Comparison of ENCODE assay signal across 15 cellular contexts in the genomic region with DNA sequence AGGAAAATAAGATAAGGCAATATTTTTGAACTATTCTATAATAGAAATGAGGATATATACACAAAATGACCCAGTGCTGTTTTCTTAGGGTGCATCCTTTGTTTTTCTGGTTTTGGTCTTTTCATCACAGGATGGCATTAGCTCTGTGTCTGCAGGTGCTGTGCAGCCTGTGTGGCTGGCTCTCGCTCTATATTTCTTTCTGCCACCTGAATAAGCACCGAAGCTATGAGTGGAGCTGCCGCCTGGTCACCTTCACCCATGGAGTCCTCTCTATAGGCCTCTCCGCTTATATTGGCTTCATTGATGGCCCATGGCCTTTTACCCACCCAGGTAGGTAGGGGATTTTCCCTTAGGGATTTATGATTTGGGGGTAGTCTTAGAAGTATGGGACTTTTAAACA. TPM values are rescaled to one million over a fixed set of nuclear protein-coding genes. Genes with fewer than 3 reads are reported as not detected.
DNase-seq lines count a peak whose midpoint lies in the region; ATAC-seq and TF ChIP-seq lines count a peak whose summit lies in the region.
"Had no signal": no experiment of that assay in that cellular context is flagged by ENCODE, and none has a peak within 500 bp of the region (broad histone marks: within the 10 kb centered on the region; RNA-seq: fewer than 3 reads in every experiment).

No MANE protein-coding gene starts in this region.

- no peak overlapping the region for H2AFZ ChIP-seq in HCT116 (ENCODE audit: low read depth, low read length, poor library complexity, severe bottlenecking)
- H2AFZ ChIP-seq in fibroblast of lung (ENCODE audit: low read length) = no peak overlapping the region

- H3K79me2 ChIP-seq in HCT116 (ENCODE audit: insufficient read depth, low read length) = peaks cover 20% of the 10 kb centered on the region
- H3K79me2 ChIP-seq in fibroblast of lung (ENCODE audit: control insufficient read depth, insufficient read depth, low read length) = peaks cover 19% of the 10 kb centered on the region

- BruUV-seq in HCT116 (replicated peaks; lab: Mats Ljungman, UMichigan) (no TSS peak), Panc1 (replicated peaks; lab: Mats Ljungman, UMichigan) (no TSS peak)

- no peaks in the 10 kb centered on the region for H3K36me3 Mint-ChIP-seq in activated naive CD4-positive, alpha-beta T cell treated with anti-CD3 and anti-CD28 coated beads for 36 hours (ENCODE audit: low read depth)

- H3K4me2 ChIP-seq in HCT116 (ENCODE audit: low read length) = peak overlapping the region; percentile 71; the same call in 1 of the 2 replicates
- H3K4me2 ChIP-seq in fibroblast of lung (ENCODE audit: extremely low read depth, insufficient read depth, low read length) = peak overlapping the region; percentile 95

- H3K36me3 ChIP-seq in HCT116 (ENCODE audit: control insufficient read depth in 1 of 2, insufficient read depth in 2 of 2, low read length in 2 of 2) (no peaks in the 10 kb centered on the region), Panc1 (ENCODE audit: control insufficient read depth, insufficient read depth, low read length) (peaks cover 17% of the 10 kb centered on the region), fibroblast of lung (ENCODE audit: control insufficient read depth, insufficient read depth, low read length) (peaks cover 7% of the 10 kb centered on the region), stomach (peaks cover 0 to 13% (median 11%) of the 10 kb centered on the region in 4 donors)
- H3K36me3 ChIP-seq: SJCRH30 had no signal

- peaks cover 51% of the 10 kb centered on the region for H3K27me3 Mint-ChIP-seq in activated naive CD4-positive, alpha-beta T cell treated with anti-CD3 and anti-CD28 coated beads for 36 hours (ENCODE audit: low read depth)

- H3K27ac Mint-ChIP-seq in activated naive CD4-positive, alpha-beta T cell treated with anti-CD3 and anti-CD28 coated beads for 36 hours = no peak overlapping the region
- H3K27ac Mint-ChIP-seq: H9 had no signal

- RAD21 ChIA-PET in HCT116 (lab: Charles Lee; ENCODE audit: low non-redundant PET in 1 of 2, low total read pairs in 2 of 2, uncharacterized antibody in 2 of 2, unreplicated experiment in 2 of 2) = no interaction called here

- H4K20me1 ChIP-seq in HCT116 (ENCODE audit: insufficient read depth) (no peaks in the 10 kb centered on the region), fibroblast of lung (ENCODE audit: control insufficient read depth, extremely low read depth, insufficient read depth, low read length) (no peaks in the 10 kb centered on the region)

- in situ Hi-C loops in Panc1 (cut with HindIII; ENCODE audit: low pct_unique_long_range_greater_than_20kb, low sequenced_read_pairs) = no loop called here

- ATAC-seq in HCT116 (no peak), Panc1 (no peak), GM18909 (IDR thresholded peaks at IDR 0.05; ENCODE audit: poor library complexity, unreplicated experiment) (no peak)

- H3K9ac ChIP-seq in HCT116 (ENCODE audit: low read length) (no peak overlapping the region), fibroblast of lung (ENCODE audit: insufficient read depth, low read length) (peak overlapping the region; percentile 34)

- H3K9me3 Mint-ChIP-seq in activated naive CD4-positive, alpha-beta T cell treated with anti-CD3 and anti-CD28 coated beads for 36 hours = no peaks in the 10 kb centered on the region
- H3K9me3 Mint-ChIP-seq: H9 had no signal

- H3K4me1 Mint-ChIP-seq in activated naive CD4-positive, alpha-beta T cell treated with anti-CD3 and anti-CD28 coated beads for 36 hours (ENCODE audit: low read depth) = peaks cover 13% of the 10 kb centered on the region

- H3K4me1 ChIP-seq in HCT116 (ENCODE audit: control insufficient read depth in 1 of 2, insufficient read depth in 2 of 2, low read length in 2 of 2) (peaks cover 27 to 40% of the 10 kb centered on the region in 2 experiments), Panc1 (ENCODE audit: control insufficient read depth, insufficient read depth, low read length) (peaks cover 56% of the 10 kb centered on the region), fibroblast of lung (ENCODE audit: control insufficient read depth, extremely low read depth, insufficient read depth, low read length) (peaks cover 29% of the 10 kb centered on the region), stomach (peaks cover 7 to 52% (median 38%) of the 10 kb centered on the region in 4 donors)

- H3K9me3 ChIP-seq in HCT116 (ENCODE audit: control insufficient read depth in 1 of 2, insufficient read depth in 1 of 2, low read depth in 1 of 2, low read length in 2 of 2) = no peaks in the 10 kb centered on the region
- no peaks in the 10 kb centered on the region for H3K9me3 ChIP-seq in Panc1 (ENCODE audit: control insufficient read depth, insufficient read depth, low read depth, low read length)
- H3K9me3 ChIP-seq in fibroblast of lung (ENCODE audit: control insufficient read depth, insufficient read depth, low read depth, low read length) = no peaks in the 10 kb centered on the region
- H3K9me3 ChIP-seq in stomach = no peaks in the 10 kb centered on the region
- H3K9me3 ChIP-seq: SJCRH30 had no signal

- H3K4me3 ChIP-seq in HCT116 (replicated peaks in 1 of 2; ENCODE audit: low read depth in 1 of 2, low read length in 2 of 2) (no peak overlapping the region), Panc1 (ENCODE audit: low read depth in 2 of 2, low read length in 2 of 2) (peak overlapping the region in 1 of 2 experiments; percentile 76; a peak in 1 of 4 replicates), fibroblast of lung (replicated peaks in 1 of 4; ENCODE audit: control extremely low read depth in 1 of 4, insufficient read depth in 1 of 4, low read depth in 3 of 4, low read length in 4 of 4) (peak overlapping the region in 2 of 4 experiments; percentile 11 to 73), stomach (no peak overlapping the region)
- H3K4me3 ChIP-seq: SJCRH30 had no signal

- H3K4me3 Mint-ChIP-seq in activated naive CD4-positive, alpha-beta T cell treated with anti-CD3 and anti-CD28 coated beads for 36 hours = no peak overlapping the region

- TF ChIP-seq CTCF in HCT116 (IDR thresholded peaks at IDR 0.05 in 2 of 3, conservative IDR thresholded peaks at IDR 0.05 in 1 of 3; ENCODE audit: borderline replicate concordance in 1 of 3, insufficient read depth in 1 of 3, low read depth in 2 of 3, low read length in 2 of 3) (no peak), Panc1 (IDR thresholded peaks at IDR 0.05) (no peak), fibroblast of lung (conservative IDR thresholded peaks at IDR 0.05 in 1 of 2, IDR thresholded peaks at IDR 0.05 in 1 of 2; ENCODE audit: low read depth in 1 of 2, low read length in 2 of 2) (no peak), stomach (IDR thresholded peaks at IDR 0.05) (no peak)

- intact Hi-C loops in HCT116 (cut with micrococcal nuclease) (no loop called here), Panc1 (cut with micrococcal nuclease; ENCODE audit: unreplicated experiment) (no loop called here), stomach (cut with DNase I; ENCODE audit: low total_unique reads) (no loop called here)
- intact Hi-C loops in activated naive CD4-positive, alpha-beta T cell treated with anti-CD3 and anti-CD28 coated beads for 36 hours (cut with micrococcal nuclease) = no loop called here

- H3K27me3 ChIP-seq in HCT116 (ENCODE audit: insufficient read depth, low read length) = no peaks in the 10 kb centered on the region
- H3K27me3 ChIP-seq in Panc1 (ENCODE audit: control insufficient read depth, insufficient read depth, low read length) = no peaks in the 10 kb centered on the region
- no peaks in the 10 kb centered on the region for H3K27me3 ChIP-seq in fibroblast of lung (ENCODE audit: control insufficient read depth, insufficient read depth, low read length)
- peaks cover 0 to 8% (median 0%) of the 10 kb centered on the region in 3 donors for H3K27me3 ChIP-seq in stomach
- H3K27me3 ChIP-seq: SJCRH30 had no signal

- DNase-seq in HCT116 (ENCODE audit: low read depth, low spot score) (no peak), Panc1 (ENCODE audit: low read depth, low spot score) (no peak), fibroblast of lung (ENCODE audit: low read depth in 2 of 2) (no peak), stomach (no peak), pons (ENCODE audit: low spot score) (no peak)
- no peak for DNase-seq in activated naive CD4-positive, alpha-beta T cell treated with anti-CD3 and anti-CD28 coated beads for 36 hours
- DNase-seq: activated CD4-positive, alpha-beta T cell treated with anti-CD3 and anti-CD28 coated beads for 1 hour; amniotic stem cell; H9; NCI-H2029; occipital lobe; SJCRH30; stimulated activated CD4-positive, alpha-beta T cell treated with anti-CD3 and anti-CD28 coated beads, Interleukin-2, amount 100 ng/mL, for 48 hours had no signal

- TF ChIP-seq EP300 in stomach (IDR thresholded peaks at IDR 0.05) = no peak

- no peak for TF ChIP-seq RAD21 in HCT116 (IDR thresholded peaks at IDR 0.05; ENCODE audit: low read depth)

- H3K27ac ChIP-seq in HCT116 (ENCODE audit: low read depth, low read length) (no peak overlapping the region), Panc1 (ENCODE audit: low read length) (peak overlapping the region; percentile 99), fibroblast of lung (ENCODE audit: insufficient read depth, low read length) (peak overlapping the region; percentile 93), stomach (peak overlapping the region in 3 of 5 donors; percentile 47 to 94 (median 92))
- H3K27ac ChIP-seq: SJCRH30 had no signal

- 87 to 94% (median 92%) methylated on average over 4 of the region's 4 CpGs for WGBS in stomach, 5 donors

- CTCF ChIA-PET in HCT116 (lab: Charles Lee) = interaction anchor here (0.8 to 1.6 kb wide), 2 partner anchors 8 to 9 kb away, joined by 3 to 5 read pairs; a partner anchor contains a TSS
- CTCF ChIA-PET in Panc1 (lab: Charles Lee) = no interaction called here
- CTCF ChIA-PET in activated naive CD4-positive, alpha-beta T cell treated with anti-CD3 and anti-CD28 coated beads for 36 hours (lab: Charles Lee) = interaction anchor here (0.6 kb wide), 1 partner anchor 8 kb away, joined by 5 read pairs; no protein-coding TSS in a partner anchor

- POLR2A ChIA-PET in HCT116 (lab: Charles Lee) = no interaction called here
- POLR2A ChIA-PET in Panc1 (lab: Charles Lee) = interaction anchor here (1.4 kb wide), 1 partner anchor 12 kb away, joined by 3 read pairs; no protein-coding TSS in a partner anchor

- TF ChIP-seq POLR2A in HCT116 (IDR thresholded peaks at IDR 0.05; ENCODE audit: borderline replicate concordance, extremely low read depth, insufficient read depth, insufficient read length) (no peak), stomach (IDR thresholded peaks at IDR 0.05) (no peak)

- no peaks in the 10 kb centered on the region for H3K9me2 ChIP-seq in HCT116 (ENCODE audit: insufficient read depth)

RNA-seq across cellular contexts. Expression of a gene that starts 2.2 kb away (rescaled TPM):
- total RNA-seq in HCT116 (2021; ENCODE audit: unreplicated experiment) (9.1 TPM), Panc1 (2021; ENCODE audit: unreplicated experiment) (22.8 TPM), fibroblast of lung (9.8 and 13.2 TPM in 2 replicates), stomach (10 to 100 TPM in 1 of 5 donors, 1 to 10 TPM in 2, under 1 TPM in 1, not detected in 1; 0.58 to 81.2 (median 6.3) TPM)
- 4.9 and 7.1 TPM in 2 replicates for polyA plus RNA-seq in HCT116 (2012)
- 12.7 TPM for polyA plus RNA-seq in Panc1 (2012; ENCODE audit: insufficient read length)
- polyA plus RNA-seq in fibroblast of lung (12.1 and 17.0 TPM in 2 replicates), stomach (1 to 10 TPM in 1 of 3 donors, under 1 TPM in 2; 0.76 to 1.8 (median 0.93) TPM)
- 9.3 and 12.0 TPM in 2 replicates for polyA plus RNA-seq in fibroblast of lung (2012)
- polyA minus RNA-seq in fibroblast of lung (ENCODE audit: low replicate concordance) = 5.3 and 8.6 TPM in 2 replicates
- 1 to 10 TPM; 1.2 to 2.2 TPM for total RNA-seq in activated naive CD4-positive, alpha-beta T cell treated with anti-CD3 and anti-CD28 coated beads for 36 hours
- total RNA-seq: mononuclear cell had no signal

RNA-seq across cellular contexts. Expression of a gene that starts 8.9 kb away (rescaled TPM):
- total RNA-seq in HCT116 (2021; ENCODE audit: unreplicated experiment) = 81.4 TPM
- 27.4 and 29.4 TPM in 2 replicates for polyA plus RNA-seq in HCT116 (2012)
- 182 TPM for total RNA-seq in Panc1 (2021; ENCODE audit: unreplicated experiment)
- polyA plus RNA-seq in Panc1 (2012; ENCODE audit: insufficient read length) = 55.9 TPM
- 107 and 141 TPM in 2 replicates for total RNA-seq in fibroblast of lung
- polyA plus RNA-seq in fibroblast of lung = 52.7 and 63.1 TPM in 2 replicates
- 46.9 and 58.5 TPM in 2 replicates for polyA plus RNA-seq in fibroblast of lung (2012)
- 46.8 and 57.9 TPM in 2 replicates for polyA minus RNA-seq in fibroblast of lung (ENCODE audit: low replicate concordance)
- total RNA-seq in stomach = 100 to 1,000 TPM in 2 of 5 donors, 10 to 100 TPM in 3; 30.4 to 186 (median 97.7) TPM
- 10 to 100 TPM; 11.5 to 23.5 (median 21.2) TPM for polyA plus RNA-seq in stomach
- 10 to 100 TPM; 15.4 to 16.5 TPM for total RNA-seq in activated naive CD4-positive, alpha-beta T cell treated with anti-CD3 and anti-CD28 coated beads for 36 hours
